8 cellular contexts compared by ENCODE assay signal in the genomic region with DNA sequence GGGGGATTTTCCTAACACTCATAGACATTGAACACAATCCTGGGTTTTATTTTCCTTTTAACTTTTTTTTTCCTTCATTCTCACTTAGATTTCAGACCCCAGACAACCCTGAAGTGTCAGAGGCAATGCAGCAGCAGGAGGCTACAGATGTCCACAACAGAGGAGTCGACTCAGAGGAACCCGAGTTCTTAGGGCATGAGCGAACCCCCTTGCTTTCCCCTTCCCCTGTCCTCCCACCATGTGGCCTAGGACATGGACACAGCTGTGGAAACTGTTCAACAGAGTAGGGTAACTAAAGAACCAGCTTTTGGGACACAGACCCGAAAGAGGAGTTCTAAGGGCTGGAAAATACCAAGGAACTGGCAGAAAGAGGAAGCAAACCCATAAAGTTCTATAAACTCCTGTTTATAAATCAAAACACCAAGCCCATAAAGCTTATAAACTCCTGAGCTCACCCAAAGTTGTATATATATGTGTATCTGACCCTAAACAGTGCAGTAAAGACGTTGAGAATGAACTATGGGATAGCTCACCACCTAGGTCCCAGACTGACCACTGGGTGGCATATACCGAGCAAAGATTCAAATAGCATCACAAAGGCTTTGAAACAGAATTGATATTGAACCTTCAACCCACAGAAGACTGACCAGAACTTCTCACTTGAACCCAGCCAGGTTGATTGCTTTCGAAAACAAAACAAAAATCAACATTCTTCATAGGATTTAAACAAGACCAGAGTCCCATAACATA. TPM values are rescaled to one million over a fixed set of nuclear protein-coding genes. Genes with fewer than 3 reads are reported as not detected.
DNase-seq lines count a peak whose midpoint lies in the region; ATAC-seq and TF ChIP-seq lines count a peak whose summit lies in the region.

No MANE protein-coding gene starts in this region.

- no peak overlapping the region for H3K4me3 Mint-ChIP-seq in neural progenitor cell

- H3K9ac ChIP-seq in neural progenitor cell: no peak overlapping the region

- H3K36me3 ChIP-seq in OCI-LY7 (ENCODE audit: insufficient read depth, low read length) (no peaks in the 10 kb centered on the region), neural progenitor cell (no peaks in the 10 kb centered on the region)

- H2AFZ ChIP-seq in OCI-LY7 (ENCODE audit: low read length) (no peak overlapping the region), neural progenitor cell (replicated peaks) (no peak overlapping the region)

- no peaks in the 10 kb centered on the region for H3K9me3 Mint-ChIP-seq in neural progenitor cell

- TF ChIP-seq CTCF in GM10266 (IDR thresholded peaks at IDR 0.05; ENCODE audit: control insufficient read depth, insufficient read depth, low read depth, missing control alignments): peak; percentile 36
- peak; percentile 80 for TF ChIP-seq CTCF in OCI-LY7 (conservative IDR thresholded peaks at IDR 0.05; ENCODE audit: low read length)
- TF ChIP-seq CTCF in epithelial cell of esophagus (IDR thresholded peaks at IDR 0.05; ENCODE audit: insufficient read depth, low read depth, low read length, missing control alignments): peak; percentile 42
- TF ChIP-seq CTCF in neural progenitor cell (IDR thresholded peaks at IDR 0.05): peak; percentile 36

- H3K4me3 ChIP-seq in OCI-LY7 (ENCODE audit: low read depth, low read length, poor library complexity, severe bottlenecking): no peak overlapping the region
- H3K4me3 ChIP-seq in epithelial cell of esophagus (ENCODE audit: low read length): no peak overlapping the region
- no peak overlapping the region for H3K4me3 ChIP-seq in neural progenitor cell

- no peaks in the 10 kb centered on the region for H4K20me1 ChIP-seq in OCI-LY7 (ENCODE audit: insufficient read depth, low read length)
- peaks cover 6% of the 10 kb centered on the region for H4K20me1 ChIP-seq in neural progenitor cell (ENCODE audit: low read depth)

- no TSS peak for BruUV-seq in OCI-LY7 (replicated peaks; lab: Mats Ljungman, UMichigan)

- no peak overlapping the region for H3K27ac Mint-ChIP-seq in neural progenitor cell

- no peak for DNase-seq in GM10266 (ENCODE audit: extremely low spot score)
- DNase-seq in OCI-LY7 (ENCODE audit: low spot score): peak; percentile 44
- DNase-seq in epithelial cell of esophagus (ENCODE audit: low read depth): no peak
- no peak for DNase-seq in neural progenitor cell (ENCODE audit: low spot score)
- no peak for DNase-seq in stimulated activated CD4-positive, alpha-beta T cell treated with anti-CD3 and anti-CD28 coated beads, Interleukin-4, amount 100 ng/mL, for 1 hour

- no peaks in the 10 kb centered on the region for H3K4me1 ChIP-seq in OCI-LY7 (ENCODE audit: insufficient read depth, low read length, poor library complexity, severe bottlenecking)
- H3K4me1 ChIP-seq in neural progenitor cell: peaks cover 5% of the 10 kb centered on the region

- H3F3A ChIP-seq in neural progenitor cell (ENCODE audit: low read depth): peaks cover 5% of the 10 kb centered on the region

- H3K4me2 ChIP-seq in OCI-LY7 (ENCODE audit: low read length) (no peak overlapping the region), neural progenitor cell (no peak overlapping the region)

- POLR2A ChIA-PET in OCI-LY7 (lab: Charles Lee): interaction anchor here (0.5 to 1.3 kb wide), 5 partner anchors 9 to 253 kb away, joined by 3 to 10 read pairs (median 6); no protein-coding TSS in a partner anchor

- H3K4me1 Mint-ChIP-seq in neural progenitor cell: peaks cover 25% of the 10 kb centered on the region

- peaks cover 2% of the 10 kb centered on the region for H3K36me3 Mint-ChIP-seq in neural progenitor cell

- H3K9me3 ChIP-seq in OCI-LY7 (ENCODE audit: low read length): no peaks in the 10 kb centered on the region
- no peaks in the 10 kb centered on the region for H3K9me3 ChIP-seq in neural progenitor cell (ENCODE audit: low read depth)

- H3K27me3 ChIP-seq in neural progenitor cell: no peaks in the 10 kb centered on the region

- ATAC-seq in esophagus mucosa (no peak), GM21529 (IDR thresholded peaks at IDR 0.05; ENCODE audit: unreplicated experiment) (no peak), GM18498 (IDR thresholded peaks at IDR 0.05; ENCODE audit: unreplicated experiment) (no peak)

- no peaks in the 10 kb centered on the region for H3K27me3 Mint-ChIP-seq in neural progenitor cell (ENCODE audit: insufficient read depth, low read depth)

- CTCF ChIA-PET in OCI-LY7 (lab: Charles Lee; ENCODE audit: unreplicated experiment): interaction anchor here (0.5 to 1.4 kb wide), 4 partner anchors 11 to 212 kb away, joined by 3 to 5 read pairs (median 4); no protein-coding TSS in a partner anchor

- intact Hi-C loops in OCI-LY7 (cut with micrococcal nuclease; ENCODE audit: unreplicated experiment): loop anchor here (2.0 kb wide), 1 partner anchor 206 kb away; no protein-coding TSS in a partner anchor

- H3K9me2 ChIP-seq in OCI-LY7 (ENCODE audit: insufficient read depth, low read length): no peaks in the 10 kb centered on the region

- H3K79me2 ChIP-seq in OCI-LY7 (ENCODE audit: insufficient read depth, low read depth, low read length) (no peaks in the 10 kb centered on the region), neural progenitor cell (ENCODE audit: low read depth) (no peaks in the 10 kb centered on the region)

- H3K27ac ChIP-seq in OCI-LY7 (ENCODE audit: low read depth, low read length, poor library complexity, severe bottlenecking): no peak overlapping the region
- H3K27ac ChIP-seq in neural progenitor cell: no peak overlapping the region

RNA-seq across cellular contexts. Expression of gene CMTM4, which starts 33.9 kb away (rescaled TPM):
- total RNA-seq in OCI-LY7 (2014; rRNA removed; shearing (Covaris generic)): 0.03 TPM in 1 of 2 replicates, not detected in the other
- total RNA-seq in OCI-LY7 (2022) (0.76 and 1.3 TPM in 2 replicates), neural progenitor cell (ENCODE audit: low replicate concordance) (25.9 and 39.5 TPM in 2 replicates), esophagus mucosa (13.1 TPM)

RNA-seq across cellular contexts. Expression of gene CMTM3, which starts 58.1 kb away (rescaled TPM):
- total RNA-seq in OCI-LY7 (2014; rRNA removed; shearing (Covaris generic)): 5.0 and 5.3 TPM in 2 replicates
- total RNA-seq in OCI-LY7 (2022) (27.5 and 30.4 TPM in 2 replicates), neural progenitor cell (ENCODE audit: low replicate concordance) (18.3 and 47.4 TPM in 2 replicates), esophagus mucosa (3.7 TPM)
